ENCODE assay signal across 32 cellular contexts in the genomic region with DNA sequence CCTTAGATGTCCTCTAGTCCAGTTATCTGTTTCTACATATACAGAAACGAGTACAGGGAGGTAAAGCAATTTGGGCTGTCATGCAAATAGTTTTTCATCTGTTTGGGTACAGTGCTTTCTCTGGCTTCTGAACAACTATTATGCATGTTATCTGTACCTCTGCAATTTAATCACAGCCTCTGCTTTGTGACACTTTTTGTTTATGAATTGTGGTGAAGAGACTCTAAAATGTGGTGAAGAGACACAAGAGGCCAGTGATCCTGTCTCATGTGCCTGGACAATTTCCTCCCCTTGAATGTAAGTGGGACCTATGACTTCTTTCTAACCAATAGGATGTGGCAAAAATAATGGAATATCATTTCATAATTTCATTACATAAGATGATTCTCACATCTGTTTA.
"Had no signal": no experiment of that assay in that cellular context is flagged by ENCODE, and none has a peak within 500 bp of the region (broad histone marks: within the 10 kb centered on the region; RNA-seq: fewer than 3 reads in every experiment).

No MANE protein-coding gene starts in this region.

- H3K4me3 ChIP-seq: ascending aorta, breast epithelium, cardiac muscle cell, coronary artery, dorsolateral prefrontal cortex, gastrocnemius medialis, heart right ventricle had no signal

- DNase-seq: activated CD4-positive, alpha-beta memory T cell treated with anti-CD3 and anti-CD28 coated beads for 36 hours; activated CD4-positive, alpha-beta T cell treated with anti-CD3 and anti-CD28 coated beads for 36 hours; activated CD4-positive, alpha-beta T cell treated with anti-CD3 and anti-CD28 coated beads, Interleukin-2, amount 10 ng/mL, durations not matched to agents 24 days and 14 days; activated CD4-positive, CD25-positive, alpha-beta regulatory T cell; activated CD4-positive, CD25-positive, alpha-beta regulatory T cell treated with anti-CD3 and anti-CD28 coated beads, Interleukin-2, amount 50 U/mL, for 72 hours; activated CD8-positive, alpha-beta memory T cell treated with anti-CD3 and anti-CD28 coated beads, Interleukin-2, amount 50 U/mL, for 48 hours; activated CD8-positive, alpha-beta T cell treated with anti-CD3 and anti-CD28 coated beads, Interleukin-2, amount 10 ng/mL, durations not matched to agents 7 days and 5 days; activated gamma-delta T cell; activated naive CD4-positive, alpha-beta T cell; activated naive CD4-positive, alpha-beta T cell treated with anti-CD3 and anti-CD28 coated beads, Interleukin-2, amount 10 ng/mL, durations not matched to agents 7 days and 5 days; activated naive CD8-positive, alpha-beta T cell treated with anti-CD3 and anti-CD28 coated beads, Interleukin-2, amount 10 ng/mL, durations not matched to agents 7 days and 5 days; activated T-cell treated with anti-CD3 and anti-CD28 coated beads for 4 hours; activated T-cell treated with anti-CD3 and anti-CD28 coated beads, Interleukin-2, amount 50 U/mL, for 24 hours; activated T-cell treated with anti-CD3 and anti-CD28 coated beads, Interleukin-2, amount 50 U/mL, for 72 hours; central memory CD4-positive, alpha-beta T cell; cerebellar nuclear complex; dorsolateral prefrontal cortex; effector memory CD4-positive, alpha-beta T cell; endodermal cell; foreskin keratinocyte; gastrocnemius medialis; heart right ventricle; T-helper 1 cell; T-helper 17 cell; T1000; WERI-Rb-1 had no signal

- ATAC-seq: activated CD4-positive, alpha-beta T cell treated with anti-CD3 and anti-CD28 coated beads for 36 hours; activated CD8-positive, alpha-beta T cell treated with anti-CD3 and anti-CD28 coated beads, Interleukin-2, amount 10 ng/mL, durations not matched to agents 7 days and 5 days; activated naive CD4-positive, alpha-beta T cell treated with anti-CD3 and anti-CD28 coated beads, Interleukin-2, amount 50 U/mL, for 72 hours; activated T-cell treated with anti-CD3 and anti-CD28 coated beads, Interleukin-2, amount 50 U/mL, for 72 hours; esophagus mucosa; foreskin keratinocyte; gastrocnemius medialis; heart right ventricle; T-helper 17 cell had no signal

- H3K27ac ChIP-seq: ascending aorta, breast epithelium, cardiac muscle cell, coronary artery, foreskin keratinocyte, gastrocnemius medialis, heart right ventricle, WERI-Rb-1 had no signal

- H3K36me3 ChIP-seq: ascending aorta, breast epithelium, cardiac muscle cell, gastrocnemius medialis, heart right ventricle, WERI-Rb-1 had no signal

- H3K9me3 ChIP-seq: ascending aorta, breast epithelium, gastrocnemius medialis, heart right ventricle had no signal

- H3K27me3 ChIP-seq: ascending aorta, breast epithelium, cardiac muscle cell, foreskin keratinocyte, gastrocnemius medialis had no signal
